Comparison of ENCODE assay signal across 9 cellular contexts in the genomic region with DNA sequence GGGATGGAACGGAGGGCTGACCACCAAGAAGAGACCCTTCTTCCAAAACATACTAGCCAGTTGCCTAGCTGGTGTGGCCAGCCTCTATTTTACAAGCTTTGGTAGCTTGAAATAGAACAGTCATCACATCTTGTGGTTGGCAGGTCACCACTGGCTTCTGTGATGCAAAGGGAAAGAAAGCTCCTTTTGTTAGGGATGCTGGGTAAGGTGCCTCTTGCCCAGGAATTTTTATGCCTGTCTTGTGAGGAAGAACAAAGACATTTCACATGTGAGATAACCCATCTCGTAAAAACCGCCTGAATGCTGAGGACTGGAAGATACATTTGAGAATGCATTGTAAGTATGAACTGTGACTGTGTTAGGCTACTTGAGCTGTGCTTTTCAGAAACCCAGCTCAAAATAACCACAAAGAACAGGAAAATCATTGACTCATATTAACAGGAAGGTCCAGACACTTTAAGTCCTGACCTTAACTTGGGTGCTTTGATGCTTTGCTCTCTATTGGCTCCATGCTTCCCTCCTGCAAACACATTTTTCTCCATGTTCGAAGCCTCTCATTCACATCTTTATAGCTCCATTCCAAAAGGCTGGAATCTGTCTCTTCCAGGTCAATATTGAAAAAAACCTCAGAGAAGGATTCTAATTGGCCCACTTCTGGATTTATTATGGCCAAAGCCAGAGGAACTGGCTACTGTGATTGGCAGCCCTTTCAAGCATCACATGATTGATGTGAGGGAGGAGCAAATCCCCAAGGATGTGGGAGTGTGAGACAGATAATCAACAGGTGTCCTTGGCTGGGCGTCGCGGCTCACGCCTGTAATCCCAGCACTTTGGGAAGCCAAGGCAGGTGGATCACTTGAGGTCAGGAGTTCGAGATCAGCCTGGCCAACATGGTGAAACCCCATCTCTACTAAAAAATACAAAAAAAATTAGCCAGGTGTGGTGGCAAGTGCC. TPM values are rescaled to one million over a fixed set of nuclear protein-coding genes. Genes with fewer than 3 reads are reported as not detected.
DNase-seq lines count a peak whose midpoint lies in the region; ATAC-seq and TF ChIP-seq lines count a peak whose summit lies in the region.
"Had no signal": no experiment of that assay in that cellular context is flagged by ENCODE, and none has a peak within 500 bp of the region (broad histone marks: within the 10 kb centered on the region; RNA-seq: fewer than 3 reads in every experiment).

No MANE protein-coding gene starts in this region.

- peak; percentile 16 for DNase-seq in NCI-H82 (lab: John Stamatoyannopoulos, UW)
- DNase-seq in NCI-H82 treated with DMSO at 0.1 percent for 48 hours (lab: John Stamatoyannopoulos, UW; ENCODE audit: unreplicated experiment) = no peak
- DNase-seq in RWPE1 (ENCODE audit: low spot score) = no peak
- peak; percentile 85 for DNase-seq in fibroblast of villous mesenchyme (ENCODE audit: low read depth)
- no peak for DNase-seq in hippocampal formation (lab: John Stamatoyannopoulos, UW)
- DNase-seq in DMS153 (lab: John Stamatoyannopoulos, UW) = no peak

- POLR2A ChIA-PET in RWPE1 (lab: Yijun Ruan, JAX; ENCODE audit: low non-redundant PET) = interaction anchor here (0.7 kb wide), 1 partner anchor 54 kb away, joined by 4 read pairs; the partner anchor contains the start of gene MICAL2

- no peak for TF ChIP-seq CTCF in RWPE1 (conservative IDR thresholded peaks at IDR 0.05; ENCODE audit: low read depth)
- TF ChIP-seq CTCF in fibroblast of villous mesenchyme (IDR thresholded peaks at IDR 0.05; ENCODE audit: insufficient read depth, low read depth, low read length) = no peak

- H3K9ac ChIP-seq in stomach smooth muscle (ENCODE audit: low read length in 2 of 2) = peak overlapping the region; percentile 43 to 64

- H3K4me3 ChIP-seq in fibroblast of villous mesenchyme (ENCODE audit: low read depth, low read length) (no peak overlapping the region), stomach smooth muscle (ENCODE audit: low read length in 2 of 2) (peak overlapping the region in 1 of 2 donors; percentile 47)

- H3K4me1 ChIP-seq in stomach smooth muscle (ENCODE audit: control insufficient read depth, insufficient read depth, low read length) = peaks cover 84% of the 10 kb centered on the region

- H3K36me3 ChIP-seq in stomach smooth muscle (ENCODE audit: control insufficient read depth in 2 of 2, insufficient read depth in 2 of 2, low read length in 2 of 2) = peaks cover 11 to 15% of the 10 kb centered on the region in 2 donors

- H3K27ac ChIP-seq in RWPE1 (peak overlapping the region; percentile 65), stomach smooth muscle (ENCODE audit: low read length) (peak overlapping the region; percentile 96)

- CTCF ChIA-PET in RWPE1 (lab: Yijun Ruan, JAX) = interaction anchor here (0.5 to 0.8 kb wide), 2 partner anchors 119 to 1984 kb away, joined by 3 to 5 read pairs; no protein-coding TSS in a partner anchor

- H3K9me3 ChIP-seq in stomach smooth muscle (ENCODE audit: control insufficient read depth in 2 of 2, low read length in 2 of 2) = no peaks in the 10 kb centered on the region

- no peak for ATAC-seq in GM21515 (IDR thresholded peaks at IDR 0.05; ENCODE audit: unreplicated experiment)
- ATAC-seq: activated CD4-positive, CD25-positive, alpha-beta regulatory T cell treated with anti-CD3 and anti-CD28 coated beads, Interleukin-2, amount 50 U/mL, for 24 hours had no signal

- no peaks in the 10 kb centered on the region for H3K27me3 ChIP-seq in stomach smooth muscle (ENCODE audit: control insufficient read depth in 1 of 2, insufficient read depth in 2 of 2, low read length in 2 of 2)

RNA-seq across cellular contexts. Expression of gene MICAL2, which starts 53.9 kb away (rescaled TPM):
- total RNA-seq in fibroblast of villous mesenchyme = 164 and 323 TPM in 2 replicates

Comparison
In these comparisons a context has a peak if more than half of its experiments do, and no peak if none do; other contexts are left out.
1. DNase-seq: peak in NCI-H82 (single experiment) and fibroblast of villous mesenchyme (single experiment); none in NCI-H82 treated with DMSO at 0.1 percent for 48 hours (single experiment), RWPE1 (single experiment), hippocampal formation (0 of 2) and DMS153 (single experiment).